ENCODE assay signal across 9 cellular contexts in genomic region chr1:150233359-150234308, GRCh38. TPM values are rescaled to one million over a fixed set of nuclear protein-coding genes. Genes with fewer than 3 reads are reported as not detected.
A peak's percentile ranks its signal among the peaks of the same experiment; 100 is the strongest.
DNase-seq lines count a peak whose midpoint lies in the region; ATAC-seq and TF ChIP-seq lines count a peak whose summit lies in the region.
"Had no signal": no experiment of that assay in that cellular context is flagged by ENCODE, and none has a peak within 500 bp of the region (broad histone marks: within the 10 kb centered on the region; RNA-seq: fewer than 3 reads in every experiment).

No MANE protein-coding gene starts in this region.

- no peaks in the 10 kb centered on the region for H3K79me2 ChIP-seq in parathyroid adenoma

- H3K36me3 ChIP-seq in esophagus muscularis mucosa, result peaks cover 0 to 19% (median 10%) of the 10 kb centered on the region in 4 donors
- H3K36me3 ChIP-seq in parathyroid adenoma (ENCODE audit: control insufficient read depth, insufficient read depth, low read length), result no peaks in the 10 kb centered on the region

- intact Hi-C loops in esophagus muscularis mucosa (cut with DNase I), result no loop called here

- peak overlapping the region; percentile 93 for H3K27ac Mint-ChIP-seq in HFFc6

- H2AFZ ChIP-seq in parathyroid adenoma, result peak overlapping the region; percentile 83

- H3K9me3 ChIP-seq in esophagus muscularis mucosa (no peaks in the 10 kb centered on the region), parathyroid adenoma (ENCODE audit: control insufficient read depth, low read length) (no peaks in the 10 kb centered on the region)

- peak overlapping the region; percentile 96 to 100 (median 99) for H3K27ac ChIP-seq in esophagus muscularis mucosa (replicated peaks in 1 of 4)
- H3K27ac ChIP-seq in parathyroid adenoma, result peak overlapping the region; percentile 95

- peaks cover 5% of the 10 kb centered on the region for H3K36me3 Mint-ChIP-seq in HFFc6 (ENCODE audit: low read depth)

- H3K27me3 ChIP-seq in esophagus muscularis mucosa (no peaks in the 10 kb centered on the region), parathyroid adenoma (ENCODE audit: control insufficient read depth, insufficient read depth, low read length) (no peaks in the 10 kb centered on the region)

- H3K4me1 Mint-ChIP-seq in HFFc6 (ENCODE audit: low read depth), result peaks cover 15% of the 10 kb centered on the region

- TF ChIP-seq CTCF in AG10803 (conservative IDR thresholded peaks at IDR 0.05; ENCODE audit: low read length) (no peak), HFFc6 (IDR thresholded peaks at IDR 0.05) (no peak), esophagus muscularis mucosa (IDR thresholded peaks at IDR 0.05) (no peak), parathyroid adenoma (IDR thresholded peaks at IDR 0.05) (no peak)

- no peak for ATAC-seq in HG02852 (IDR thresholded peaks at IDR 0.05; ENCODE audit: unreplicated experiment)
- ATAC-seq in GM19035 (IDR thresholded peaks at IDR 0.05; ENCODE audit: unreplicated experiment), result no peak

- no peaks in the 10 kb centered on the region for H3K9me3 Mint-ChIP-seq in HFFc6

- DNase-seq in AG10803 (ENCODE audit: low read depth) (no peak), HFFc6 (no peak), esophagus muscularis mucosa (ENCODE audit: extremely low spot score) (peak; percentile 91), NCI-H1048 (lab: John Stamatoyannopoulos, UW) (no peak)
- DNase-seq in activated CD4-positive, alpha-beta T cell treated with anti-CD3 and anti-CD28 coated beads for 4 hours, result peak; percentile 65 to 70

- H3K4me2 ChIP-seq in parathyroid adenoma (ENCODE audit: low read length), result peak overlapping the region; percentile 90

- no peak overlapping the region; the same call in 1 of the 2 replicates for H3K4me3 Mint-ChIP-seq in HFFc6

- H3K4me1 ChIP-seq in esophagus muscularis mucosa (peaks cover 4 to 18% (median 16%) of the 10 kb centered on the region in 4 donors), parathyroid adenoma (peaks cover 2% of the 10 kb centered on the region)

- H3K4me3 ChIP-seq in AG10803 (ENCODE audit: low read length), result peak overlapping the region; percentile 89
- peak overlapping the region; percentile 84 to 100 (median 86) for H3K4me3 ChIP-seq in esophagus muscularis mucosa
- peak overlapping the region; percentile 94 for H3K4me3 ChIP-seq in parathyroid adenoma (ENCODE audit: low read depth, low read length)

- no peaks in the 10 kb centered on the region; the same call in 1 of the 2 replicates for H3K27me3 Mint-ChIP-seq in HFFc6 (ENCODE audit: insufficient read depth)

- WGBS in esophagus muscularis mucosa, result 12% methylated on average over 15 of the region's 15 CpGs

- TF ChIP-seq EP300 in esophagus muscularis mucosa (IDR thresholded peaks at IDR 0.05), result no peak

- no peak overlapping the region for H3K9ac ChIP-seq in parathyroid adenoma

- no peak for TF ChIP-seq POLR2A in esophagus muscularis mucosa (IDR thresholded peaks at IDR 0.05; ENCODE audit: low read depth)

RNA-seq across cellular contexts. Expression of gene ANP32E, which starts 2.3 kb away (rescaled TPM):
- total RNA-seq in HFFc6 (2021; fragmentation: NEBNext Ultra II Directional; extraction: Animal tissue kit (Norgen Biotek cat#: 25700)), result 10 to 100 TPM; 33.9 to 67.3 (median 62.4) TPM
- total RNA-seq in esophagus muscularis mucosa, result 10 to 100 TPM; 15.6 to 20.3 (median 18.6) TPM

RNA-seq across cellular contexts. Expression of gene CA14, which starts 23.9 kb away (rescaled TPM):
- not detected for total RNA-seq in HFFc6 (2021; fragmentation: NEBNext Ultra II Directional; extraction: Animal tissue kit (Norgen Biotek cat#: 25700))
- total RNA-seq in esophagus muscularis mucosa, result 1 to 10 TPM in 1 of 4 donors, under 1 TPM in 2, not detected in 1; 0.33 to 1.0 (median 0.42) TPM
- total RNA-seq: pulmonary artery endothelial cell had no signal

RNA-seq across cellular contexts. Expression of gene APH1A, which starts 35.2 kb away (rescaled TPM):
- total RNA-seq in HFFc6 (2021; fragmentation: NEBNext Ultra II Directional; extraction: Animal tissue kit (Norgen Biotek cat#: 25700)), result 100 to 1,000 TPM; 104 to 119 (median 107) TPM
- 10 to 100 TPM; 36.1 to 63.5 (median 49.7) TPM for total RNA-seq in esophagus muscularis mucosa

RNA-seq across cellular contexts. Expression of gene C1orf54, which starts 39.0 kb away (rescaled TPM):
- 1 to 10 TPM; 2.3 to 8.0 (median 5.9) TPM for total RNA-seq in HFFc6 (2021; fragmentation: NEBNext Ultra II Directional; extraction: Animal tissue kit (Norgen Biotek cat#: 25700))
- 10 to 100 TPM; 15.2 to 36.1 (median 18.0) TPM for total RNA-seq in esophagus muscularis mucosa

RNA-seq across cellular contexts. Expression of gene CIART, which starts 48.7 kb away (rescaled TPM):
- total RNA-seq in HFFc6 (2021; fragmentation: NEBNext Ultra II Directional; extraction: Animal tissue kit (Norgen Biotek cat#: 25700)), result 1 to 10 TPM; 5.6 to 9.8 (median 8.0) TPM
- total RNA-seq in esophagus muscularis mucosa, result 10 to 100 TPM; 13.7 to 26.0 (median 14.2) TPM

Comparison
In these comparisons a context has a peak if more than half of its experiments do, and no peak if none do; other contexts are left out.
1. DNase-seq: peak in activated CD4-positive, alpha-beta T cell treated with anti-CD3 and anti-CD28 coated beads for 4 hours (2 of 2) and esophagus muscularis mucosa (single experiment); none in AG10803 (single experiment), HFFc6 (single experiment) and NCI-H1048 (single experiment).
2. Peak in every context shown above with its lines, with median percentiles within 50 percentile points of each other: H3K4me3 ChIP-seq.